In genomic region chr1:245953876-245954660, GRCh38 we compare ENCODE assay signal across 9 cellular contexts.
DNase-seq lines count a peak whose midpoint lies in the region; ATAC-seq and TF ChIP-seq lines count a peak whose summit lies in the region.
"Had no signal": no experiment of that assay in that cellular context is flagged by ENCODE, and none has a peak within 500 bp of the region (broad histone marks: within the 10 kb centered on the region; RNA-seq: fewer than 3 reads in every experiment).

No MANE protein-coding gene starts in this region.

- H3K4me3 ChIP-seq in effector memory CD4-positive, alpha-beta T cell (ENCODE audit: insufficient read depth, low read depth, low read length, poor library complexity, severe bottlenecking) = peak overlapping the region; percentile 44
- peak overlapping the region; percentile 30 for H3K4me3 ChIP-seq in retinal pigment epithelial cell (ENCODE audit: low read length)

- no peaks in the 10 kb centered on the region for H3K9me3 Mint-ChIP-seq in CD4-positive, alpha-beta T cell

- no peak for TF ChIP-seq CTCF in CD4-positive, alpha-beta T cell (IDR thresholded peaks at IDR 0.05)
- TF ChIP-seq CTCF in GM20000 (IDR thresholded peaks at IDR 0.05; ENCODE audit: extremely low read depth, missing control alignments) (no peak), retinal pigment epithelial cell (conservative IDR thresholded peaks at IDR 0.05; ENCODE audit: low read depth, low read length) (no peak)

- no peaks in the 10 kb centered on the region for H3K36me3 ChIP-seq in effector memory CD4-positive, alpha-beta T cell (ENCODE audit: control insufficient read depth, insufficient read depth, low read length)
- H3K36me3 ChIP-seq: neutrophil had no signal

- no peak overlapping the region for H3K27ac Mint-ChIP-seq in CD4-positive, alpha-beta T cell

- H3K27ac ChIP-seq in CD4-positive, alpha-beta T cell (ENCODE audit: low read depth, low read length) = peak overlapping the region; percentile 70
- peak overlapping the region; percentile 69 for H3K27ac ChIP-seq in effector memory CD4-positive, alpha-beta T cell (ENCODE audit: insufficient read depth, low read length, poor library complexity, severe bottlenecking)
- H3K27ac ChIP-seq: neutrophil had no signal

- H3K4me1 ChIP-seq in effector memory CD4-positive, alpha-beta T cell (ENCODE audit: control insufficient read depth, insufficient read depth, low read length, poor library complexity, severe bottlenecking) = peaks cover 20% of the 10 kb centered on the region

- H3K27me3 Mint-ChIP-seq in CD4-positive, alpha-beta T cell = no peaks in the 10 kb centered on the region

- no peaks in the 10 kb centered on the region for H3K9me3 ChIP-seq in CD4-positive, alpha-beta T cell (ENCODE audit: control insufficient read depth, low read length)
- no peaks in the 10 kb centered on the region for H3K9me3 ChIP-seq in effector memory CD4-positive, alpha-beta T cell (ENCODE audit: control insufficient read depth, low read length)
- H3K9me3 ChIP-seq: neutrophil had no signal

- peaks cover 4% of the 10 kb centered on the region for H3K36me3 Mint-ChIP-seq in CD4-positive, alpha-beta T cell (ENCODE audit: low read depth)

- H3K4me3 Mint-ChIP-seq in CD4-positive, alpha-beta T cell = peak overlapping the region; percentile 72

- no peaks in the 10 kb centered on the region for H3K27me3 ChIP-seq in CD4-positive, alpha-beta T cell (ENCODE audit: control insufficient read depth, insufficient read depth, low read length)
- no peaks in the 10 kb centered on the region for H3K27me3 ChIP-seq in effector memory CD4-positive, alpha-beta T cell (replicated peaks; ENCODE audit: control insufficient read depth, insufficient read depth, low read length, poor library complexity, severe bottlenecking)
- H3K27me3 ChIP-seq: neutrophil had no signal

- DNase-seq in CD4-positive, alpha-beta T cell = peak in 2 of 10 experiments; percentile 5 to 12
- DNase-seq in GM20000 (ENCODE audit: low spot score) (peak; percentile 26), M059J (ENCODE audit: low read depth) (peak; percentile 31), retinal pigment epithelial cell (ENCODE audit: low read depth) (no peak), cerebellar nuclear complex (lab: John Stamatoyannopoulos, UW) (no peak), SW480 (ENCODE audit: low spot score) (no peak)
- no peak for DNase-seq in effector memory CD4-positive, alpha-beta T cell

- peaks cover 31% of the 10 kb centered on the region for H3K4me1 Mint-ChIP-seq in CD4-positive, alpha-beta T cell (ENCODE audit: low read depth)

- POLR2A ChIA-PET in CD4-positive, alpha-beta T cell (lab: Charles Lee) = interaction anchor here (0.7 to 0.9 kb wide), 2 partner anchors 10 to 1121 kb away, joined by 3 to 5 read pairs; no protein-coding TSS in a partner anchor

- CTCF ChIA-PET in CD4-positive, alpha-beta T cell (lab: Charles Lee) = no interaction called here

- peak; percentile 43 for ATAC-seq in CD4-positive, alpha-beta T cell (ENCODE audit: poor library complexity)
- no peak for ATAC-seq in HG02840 (IDR thresholded peaks at IDR 0.05; ENCODE audit: low FRiP score, unreplicated experiment)

- intact Hi-C loops in CD4-positive, alpha-beta T cell (cut with DNase I, micrococcal nuclease) = no loop called here

Comparison
In these comparisons a context has a peak if more than half of its experiments do, and no peak if none do; other contexts are left out.
1. DNase-seq: peak in GM20000 (single experiment) and M059J (single experiment); none in effector memory CD4-positive, alpha-beta T cell (0 of 3), retinal pigment epithelial cell (single experiment), cerebellar nuclear complex (0 of 2) and SW480 (single experiment).